In the genomic region with DNA sequence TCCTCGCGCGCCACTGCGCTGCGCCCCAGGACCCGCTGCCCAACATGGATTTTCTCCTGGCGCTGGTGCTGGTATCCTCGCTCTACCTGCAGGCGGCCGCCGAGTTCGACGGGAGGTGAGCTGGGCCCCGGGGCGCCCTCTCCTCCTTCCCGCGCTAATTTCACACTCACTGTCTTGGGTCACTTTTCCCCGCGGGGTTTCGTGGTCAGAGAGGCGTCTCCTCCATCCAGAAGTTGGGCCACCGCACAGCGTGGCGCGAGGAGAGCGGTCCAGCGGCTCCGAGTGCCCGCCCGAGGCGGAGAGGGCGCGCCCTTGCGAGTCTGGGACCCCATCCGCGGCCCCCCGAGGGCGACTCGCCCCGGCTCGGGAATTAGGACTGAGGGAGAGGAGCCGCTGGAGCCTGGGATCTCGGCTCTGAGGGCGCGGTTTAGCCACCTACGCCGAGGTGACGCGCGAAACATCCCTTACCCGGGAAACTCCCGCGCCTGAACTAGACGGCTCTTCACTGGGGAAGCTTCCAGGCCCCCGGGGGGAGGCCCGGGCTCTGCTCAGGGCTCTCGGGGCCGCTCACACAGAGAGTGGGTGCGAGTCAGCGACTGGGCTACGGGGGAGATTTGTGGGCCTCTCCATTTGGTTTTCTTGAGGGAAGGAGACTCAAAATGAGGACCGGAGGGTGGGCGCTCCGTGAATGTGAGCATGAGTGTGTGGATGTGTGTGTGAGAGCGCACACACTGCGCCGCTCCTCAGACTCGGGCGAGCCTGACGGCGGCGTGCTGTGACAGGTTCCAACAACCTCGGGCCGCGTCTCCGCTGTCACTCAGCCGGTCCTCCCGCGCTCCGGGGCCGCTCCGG, we compare ENCODE assay signal across 8 cellular contexts. TPM values are rescaled to one million over a fixed set of nuclear protein-coding genes. Genes with fewer than 3 reads are reported as not detected.
DNase-seq lines count a peak whose midpoint lies in the region; ATAC-seq, FAIRE-seq and TF ChIP-seq lines count a peak whose summit lies in the region.

No MANE protein-coding gene starts in this region.

- ATAC-seq in HG02852 (IDR thresholded peaks at IDR 0.05; ENCODE audit: unreplicated experiment): peak; percentile 55

- intact Hi-C loops in esophagus muscularis mucosa (cut with DNase I): no loop called here

- 0% methylated on average over 18 of the region's 82 CpGs for WGBS in esophagus muscularis mucosa

- no peaks in the 10 kb centered on the region for H3K4me1 Mint-ChIP-seq in neural crest cell

- FAIRE-seq in H54 (lab: Jason Lieb, UNC): no peak

- TF ChIP-seq CTCF in OCI-LY1 (IDR thresholded peaks at IDR 0.05; ENCODE audit: low read length) (no peak), esophagus muscularis mucosa (IDR thresholded peaks at IDR 0.05) (peak in 1 of 3 experiments; percentile 22), neural crest cell (conservative IDR thresholded peaks at IDR 0.05) (no peak)

- DNase-seq in activated CD4-positive, alpha-beta T cell treated with anti-CD3 and anti-CD28 coated beads, Interleukin-2, amount 50 U/mL, for 48 hours: peak; percentile 5 to 13
- DNase-seq in activated CD4-positive, alpha-beta T cell treated with anti-CD3 and anti-CD28 coated beads for 1 hour: no peak
- DNase-seq in esophagus muscularis mucosa (ENCODE audit: extremely low spot score) (no peak), neural crest cell (ENCODE audit: low read depth, low spot score) (peak; percentile 23), H54 (ENCODE audit: insufficient read length, low spot score) (no peak), inferior parietal cortex (ENCODE audit: extremely low spot score) (no peak)

- peaks cover 15% of the 10 kb centered on the region for H3K4me1 ChIP-seq in OCI-LY1 (ENCODE audit: insufficient read depth, low read length, severe bottlenecking)
- H3K4me1 ChIP-seq in esophagus muscularis mucosa: peaks cover 4 to 52% (median 26%) of the 10 kb centered on the region in 4 donors

- H3K36me3 Mint-ChIP-seq in neural crest cell (ENCODE audit: low read depth): peaks cover 3% of the 10 kb centered on the region

- H3K27ac Mint-ChIP-seq in neural crest cell (ENCODE audit: unreplicated experiment): no peak overlapping the region

- no peaks in the 10 kb centered on the region for H3K9me3 Mint-ChIP-seq in neural crest cell

- H3K27me3 Mint-ChIP-seq in neural crest cell (ENCODE audit: low read depth): peaks cover 97% of the 10 kb centered on the region

- no peak overlapping the region for H2AFZ ChIP-seq in OCI-LY1 (ENCODE audit: low read length)

- H3K36me3 ChIP-seq in OCI-LY1 (ENCODE audit: insufficient read depth, low read length) (no peaks in the 10 kb centered on the region), esophagus muscularis mucosa (no peaks in the 10 kb centered on the region)

- no peaks in the 10 kb centered on the region for H3K9me2 ChIP-seq in OCI-LY1 (ENCODE audit: low read depth, low read length)

- TF ChIP-seq POLR2A in esophagus muscularis mucosa (IDR thresholded peaks at IDR 0.05; ENCODE audit: low read depth) (no peak), H54 (IDR thresholded peaks at IDR 0.05; ENCODE audit: low read depth, low read length) (no peak)

- H3K4me2 ChIP-seq in OCI-LY1 (ENCODE audit: low read length): peak overlapping the region; percentile 52

- no peaks in the 10 kb centered on the region for H4K20me1 ChIP-seq in OCI-LY1 (ENCODE audit: insufficient read depth, low read length)

- H3F3A ChIP-seq in OCI-LY1 (ENCODE audit: insufficient read depth, low read length): no peaks in the 10 kb centered on the region

- no peak for TF ChIP-seq EP300 in esophagus muscularis mucosa (IDR thresholded peaks at IDR 0.05)

- no peaks in the 10 kb centered on the region for H3K79me2 ChIP-seq in OCI-LY1 (ENCODE audit: insufficient read depth, low read length)

- H3K4me3 Mint-ChIP-seq in neural crest cell: peak overlapping the region; percentile 78

- H3K27ac ChIP-seq in OCI-LY1 (ENCODE audit: low read depth, low read length, poor library complexity, severe bottlenecking): no peak overlapping the region
- peak overlapping the region; percentile 68 to 88 (median 78) for H3K27ac ChIP-seq in esophagus muscularis mucosa (replicated peaks in 1 of 4)

- H3K9ac ChIP-seq in OCI-LY1 (ENCODE audit: low read length): no peak overlapping the region; the same call in 1 of the 2 replicates

- H3K27me3 ChIP-seq in OCI-LY1 (ENCODE audit: insufficient read depth, low read length): no peaks in the 10 kb centered on the region
- peaks cover 0 to 17% (median 3%) of the 10 kb centered on the region in 4 donors for H3K27me3 ChIP-seq in esophagus muscularis mucosa

- H3K4me3 ChIP-seq in OCI-LY1 (ENCODE audit: low read depth, low read length, poor library complexity, severe bottlenecking): peak overlapping the region; percentile 43
- H3K4me3 ChIP-seq in esophagus muscularis mucosa: peak overlapping the region; percentile 67 to 85 (median 71)

- no peaks in the 10 kb centered on the region for H3K9me3 ChIP-seq in OCI-LY1 (ENCODE audit: low read length)
- H3K9me3 ChIP-seq in esophagus muscularis mucosa: no peaks in the 10 kb centered on the region

RNA-seq across cellular contexts. Expression of a gene that starts 0.6 kb away (rescaled TPM):
- total RNA-seq in esophagus muscularis mucosa (10 to 100 TPM; 43.2 to 87.0 (median 59.4) TPM), neural crest cell (not detected in 2 replicates)

Comparison
In these comparisons a context has a peak if more than half of its experiments do, and no peak if none do; other contexts are left out.
1. DNase-seq: peak in activated CD4-positive, alpha-beta T cell treated with anti-CD3 and anti-CD28 coated beads, Interleukin-2, amount 50 U/mL, for 48 hours (2 of 2) and neural crest cell (single experiment); none in activated CD4-positive, alpha-beta T cell treated with anti-CD3 and anti-CD28 coated beads for 1 hour (single experiment), esophagus muscularis mucosa (single experiment), H54 (single experiment) and inferior parietal cortex (single experiment).
2. RNA of a gene that starts 0.6 kb away (total RNA-seq): 43.2 to 87.0 TPM in esophagus muscularis mucosa; not detected in neural crest cell; every median in the first group is over 10 times any median in the second.